ENCODE assay signal across 19 cellular contexts in genomic region chr6:118500130-118501015, GRCh38. TPM values are rescaled to one million over a fixed set of nuclear protein-coding genes. Genes with fewer than 3 reads are reported as not detected.
A peak's percentile ranks its signal among the peaks of the same experiment; 100 is the strongest.
DNase-seq lines count a peak whose midpoint lies in the region; ATAC-seq and TF ChIP-seq lines count a peak whose summit lies in the region.
"Had no signal": no experiment of that assay in that cellular context is flagged by ENCODE, and none has a peak within 500 bp of the region (broad histone marks: within the 10 kb centered on the region; RNA-seq: fewer than 3 reads in every experiment).

No MANE protein-coding gene starts in this region.

- H2BK12ac ChIP-seq in neuronal stem cell (ENCODE audit: low read length): no peak overlapping the region

- TF ChIP-seq CTCF in endothelial cell (IDR thresholded peaks at IDR 0.05; ENCODE audit: unreplicated experiment): no peak

- peak; percentile 26 for DNase-seq in NCI-H82 (lab: John Stamatoyannopoulos, UW)
- DNase-seq in NCI-H82 treated with DMSO at 0.1 percent for 48 hours (lab: John Stamatoyannopoulos, UW; ENCODE audit: unreplicated experiment): no peak
- no peak for DNase-seq in endothelial cell (ENCODE audit: low spot score)
- no peak for DNase-seq in neuronal stem cell (ENCODE audit: low spot score)
- no peak for DNase-seq in NCI-H187 (lab: John Stamatoyannopoulos, UW)
- DNase-seq: DMS79 treated with DMSO at 0.1 percent for 48 hours, GOT3, KBM-7, NCI-H1417, NCI-H1930, NCI-H510A, NCI-H748 treated with DMSO at 0.1 percent for 48 hours, SHP77 had no signal

- no peaks in the 10 kb centered on the region for H3K27me3 ChIP-seq in HUES6 (ENCODE audit: control insufficient read depth, insufficient read depth, low read length)
- H3K27me3 ChIP-seq in neuronal stem cell (ENCODE audit: control insufficient read depth in 3 of 3, insufficient read depth in 3 of 3, low read depth in 1 of 3, low read length in 3 of 3): no peaks in the 10 kb centered on the region

- peaks cover 3% of the 10 kb centered on the region for H3K4me1 Mint-ChIP-seq in endothelial cell (ENCODE audit: unreplicated experiment)
- H3K4me1 Mint-ChIP-seq in stimulated activated memory B cell treated with anti-CD40 and anti-IgM and Interleukin-4, amounts not matched to agents 10 μg/mL and 1 μg/mL and 100 μg/mL, for 72 hours: no peaks in the 10 kb centered on the region

- no peak overlapping the region for H4K91ac ChIP-seq in neuronal stem cell (ENCODE audit: low read depth, low read length, poor library complexity)

- H3K18ac ChIP-seq in neuronal stem cell (ENCODE audit: low read length): no peak overlapping the region

- H3K4ac ChIP-seq in neuronal stem cell (ENCODE audit: low read length): no peak overlapping the region

- no peak overlapping the region for H3K14ac ChIP-seq in neuronal stem cell (ENCODE audit: low read length)

- H3K27ac Mint-ChIP-seq in endothelial cell (ENCODE audit: unreplicated experiment): no peak overlapping the region
- H3K27ac Mint-ChIP-seq in stimulated activated memory B cell treated with anti-CD40 and anti-IgM and Interleukin-4, amounts not matched to agents 10 μg/mL and 1 μg/mL and 100 μg/mL, for 72 hours: no peak overlapping the region

- no peak overlapping the region for H3K9ac ChIP-seq in HUES6 (ENCODE audit: low read length)
- no peak overlapping the region for H3K9ac ChIP-seq in neuronal stem cell (ENCODE audit: low read depth, low read length, poor library complexity)

- no peak overlapping the region for H2AK5ac ChIP-seq in neuronal stem cell (ENCODE audit: low read depth, low read length)

- no peaks in the 10 kb centered on the region for H3K79me1 ChIP-seq in neuronal stem cell (ENCODE audit: low read depth, low read length)

- no peak overlapping the region for H3K4me2 ChIP-seq in neuronal stem cell (ENCODE audit: insufficient read depth, low read length, poor library complexity, severe bottlenecking)

- H3K4me1 ChIP-seq in HUES6 (ENCODE audit: control insufficient read depth, insufficient read depth, low read length) (no peaks in the 10 kb centered on the region), neuronal stem cell (ENCODE audit: control insufficient read depth in 2 of 2, insufficient read depth in 1 of 2, low read depth in 1 of 2, low read length in 2 of 2) (no peaks in the 10 kb centered on the region)

- WGBS in neuronal stem cell (ENCODE audit: extremely low coverage in 2 of 2, insufficient read length in 2 of 2, insufficient replicate concordance in 1 of 2), 2 donors: no CpG with 5 or more reads among the region's 10 CpGs

- no peak overlapping the region for H2BK15ac ChIP-seq in neuronal stem cell (ENCODE audit: low read length)

- peak overlapping the region; percentile 31 for H3K4me3 Mint-ChIP-seq in endothelial cell (ENCODE audit: unreplicated experiment)
- H3K4me3 Mint-ChIP-seq in stimulated activated memory B cell treated with anti-CD40 and anti-IgM and Interleukin-4, amounts not matched to agents 10 μg/mL and 1 μg/mL and 100 μg/mL, for 72 hours: no peak overlapping the region

- H3K9me3 Mint-ChIP-seq in endothelial cell (ENCODE audit: unreplicated experiment): no peaks in the 10 kb centered on the region
- peaks cover 7% of the 10 kb centered on the region for H3K9me3 Mint-ChIP-seq in stimulated activated memory B cell treated with anti-CD40 and anti-IgM and Interleukin-4, amounts not matched to agents 10 μg/mL and 1 μg/mL and 100 μg/mL, for 72 hours

- peak overlapping the region; percentile 86 for H4K8ac ChIP-seq in neuronal stem cell (ENCODE audit: low read depth, low read length)

- H3K4me3 ChIP-seq in HUES6 (ENCODE audit: low read depth, low read length) (no peak overlapping the region), neuronal stem cell (ENCODE audit: low read length in 2 of 2) (no peak overlapping the region)
- H3K4me3 ChIP-seq: SK-N-MC had no signal

- no peak for ATAC-seq in GM19395 (IDR thresholded peaks at IDR 0.05; ENCODE audit: unreplicated experiment)
- ATAC-seq in stimulated activated memory B cell treated with anti-CD40 and anti-IgM and Interleukin-4, amounts not matched to agents 10 μg/mL and 1 μg/mL and 100 μg/mL, for 72 hours: no peak
- ATAC-seq: HCT116 had no signal

- no peak overlapping the region for H2BK120ac ChIP-seq in neuronal stem cell (ENCODE audit: low read depth, low read length)

- H3K27ac ChIP-seq in HUES6 (ENCODE audit: low read depth, low read length) (peak overlapping the region; percentile 15; the same call in 1 of the 2 replicates), neuronal stem cell (replicated peaks; ENCODE audit: low read length) (no peak overlapping the region)
- H3K27ac ChIP-seq: SK-N-MC had no signal

- H3K23ac ChIP-seq in neuronal stem cell (ENCODE audit: low read depth, low read length, poor library complexity): no peak overlapping the region

- peaks cover 3% of the 10 kb centered on the region; the same call in 1 of the 2 replicates for H3K9me3 ChIP-seq in HUES6 (ENCODE audit: control insufficient read depth, insufficient read depth, low read depth, low read length)
- peaks cover 0 to 4% of the 10 kb centered on the region in 2 donors for H3K9me3 ChIP-seq in neuronal stem cell (replicated peaks in 1 of 2; ENCODE audit: control insufficient read depth in 2 of 2, insufficient read depth in 1 of 2, low read depth in 1 of 2, low read length in 2 of 2)

- H3K36me3 Mint-ChIP-seq in endothelial cell (ENCODE audit: low read depth, unreplicated experiment): peaks cover 29% of the 10 kb centered on the region
- H3K36me3 Mint-ChIP-seq in stimulated activated memory B cell treated with anti-CD40 and anti-IgM and Interleukin-4, amounts not matched to agents 10 μg/mL and 1 μg/mL and 100 μg/mL, for 72 hours: peaks cover 50% of the 10 kb centered on the region

- H3K27me3 Mint-ChIP-seq in endothelial cell (ENCODE audit: unreplicated experiment): no peaks in the 10 kb centered on the region
- no peaks in the 10 kb centered on the region for H3K27me3 Mint-ChIP-seq in stimulated activated memory B cell treated with anti-CD40 and anti-IgM and Interleukin-4, amounts not matched to agents 10 μg/mL and 1 μg/mL and 100 μg/mL, for 72 hours

- H2BK5ac ChIP-seq in neuronal stem cell (ENCODE audit: low read length): no peak overlapping the region

- H3K36me3 ChIP-seq in HUES6 (ENCODE audit: control insufficient read depth, insufficient read depth, low read length): peaks cover 6% of the 10 kb centered on the region; the same call in 1 of the 2 replicates
- H3K36me3 ChIP-seq in neuronal stem cell (replicated peaks in 1 of 2; ENCODE audit: control insufficient read depth in 2 of 2, insufficient read depth in 2 of 2, low read length in 2 of 2): peaks cover 0 to 9% of the 10 kb centered on the region in 2 donors

- no peak overlapping the region for H2AFZ ChIP-seq in neuronal stem cell (ENCODE audit: low read length)

RNA-seq across cellular contexts. Expression of gene PLN, which starts 47.7 kb away (rescaled TPM):
- total RNA-seq in endothelial cell (ENCODE audit: unreplicated experiment): not detected
- not detected for polyA plus RNA-seq in neuronal stem cell (2013, experiment 1 of 2)
- not detected for polyA plus RNA-seq in neuronal stem cell (2013, experiment 2 of 2)
- total RNA-seq: RPMI7951 had no signal
